In the genomic region with DNA sequence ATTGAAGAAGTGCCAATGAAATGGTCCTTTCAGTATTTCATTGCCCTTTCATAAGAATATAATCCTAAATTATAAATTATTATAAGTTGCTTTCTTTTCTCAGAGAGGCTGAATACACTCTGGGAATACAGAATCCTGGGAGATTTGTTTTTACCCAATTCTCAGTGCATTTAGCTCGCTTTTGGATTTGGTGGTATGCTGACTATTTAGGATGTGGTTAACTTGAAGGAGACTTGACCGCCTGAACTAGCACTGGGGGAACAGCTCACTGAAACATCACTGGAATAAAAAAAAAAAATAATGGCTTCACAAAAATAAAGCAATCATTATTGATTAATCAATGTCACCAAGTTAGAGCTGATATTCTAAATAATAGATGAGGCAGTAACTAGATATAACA, we compare ENCODE assay signal across 32 cellular contexts. TPM values are rescaled to one million over a fixed set of nuclear protein-coding genes. Genes with fewer than 3 reads are reported as not detected.
A peak's percentile ranks its signal among the peaks of the same experiment; 100 is the strongest.
DNase-seq lines count a peak whose midpoint lies in the region; ATAC-seq, FAIRE-seq and TF ChIP-seq lines count a peak whose summit lies in the region.
"Had no signal": no experiment of that assay in that cellular context is flagged by ENCODE, and none has a peak within 500 bp of the region (broad histone marks: within the 10 kb centered on the region; RNA-seq: fewer than 3 reads in every experiment).

No MANE protein-coding gene starts in this region.

- peak overlapping the region; percentile 20 for H3K27ac Mint-ChIP-seq in astrocyte (ENCODE audit: unreplicated experiment)
- H3K27ac Mint-ChIP-seq: activated CD4-positive, alpha-beta T cell treated with anti-CD3 and anti-CD28 coated beads, Interleukin-2, amount 10 ng/mL, durations not matched to agents 7 days and 5 days; activated naive CD4-positive, alpha-beta T cell treated with anti-CD3 and anti-CD28 coated beads for 36 hours; activated T-helper 1 cell treated with anti-CD3 and anti-CD28 coated beads, Interleukin-12 subunit alpha, Interleukin-12 subunit beta, Interleukin-2, Interleukin-4 antibody, amounts not matched to agents 30 ng/mL and 10 ng/mL and 1 ng/mL, durations not matched to agents 14 hours and 24 hours and 36 hours; CD4-positive, CD25-positive, alpha-beta regulatory T cell; dendritic cell treated with granulocyte-macrophage colony-stimulating factor and Interleukin-4, amounts not matched to agents 40 ng/mL and 50 ng/mL, for 4 days; immature natural killer cell; naive thymus-derived CD4-positive, alpha-beta T cell; type B pancreatic cell had no signal

- ATAC-seq in GM21786 (IDR thresholded peaks at IDR 0.05; ENCODE audit: unreplicated experiment) = no peak
- ATAC-seq: gastroesophageal sphincter; naive thymus-derived CD4-positive, alpha-beta T cell had no signal

- no peaks in the 10 kb centered on the region for H3K27me3 Mint-ChIP-seq in astrocyte (ENCODE audit: low read depth, unreplicated experiment)
- H3K27me3 Mint-ChIP-seq: activated CD4-positive, alpha-beta T cell treated with anti-CD3 and anti-CD28 coated beads, Interleukin-2, amount 10 ng/mL, durations not matched to agents 7 days and 5 days; dendritic cell treated with granulocyte-macrophage colony-stimulating factor and Interleukin-4, amounts not matched to agents 40 ng/mL and 50 ng/mL, for 4 days; type B pancreatic cell had no signal

- peaks cover 3% of the 10 kb centered on the region for H3K9me3 ChIP-seq in astrocyte (ENCODE audit: insufficient read depth, low read depth, low read length)
- H3K9me3 ChIP-seq: esophagus squamous epithelium, gastroesophageal sphincter, Peyer's patch had no signal

- no peaks in the 10 kb centered on the region for H3K79me2 ChIP-seq in astrocyte (ENCODE audit: insufficient read depth, low read length)

- H3K4me1 Mint-ChIP-seq in astrocyte (ENCODE audit: low read depth, unreplicated experiment) = peaks cover 9% of the 10 kb centered on the region
- H3K4me1 Mint-ChIP-seq: activated CD4-positive, alpha-beta T cell treated with anti-CD3 and anti-CD28 coated beads, Interleukin-2, amount 10 ng/mL, durations not matched to agents 7 days and 5 days; CD4-positive, CD25-positive, alpha-beta regulatory T cell; immature natural killer cell had no signal

- peak; percentile 52 for DNase-seq in EL
- peak; percentile 83 for DNase-seq in astrocyte (ENCODE audit: low read depth)
- peak; percentile 57 for DNase-seq in glomerular visceral epithelial cell (ENCODE audit: extremely low spot score)
- peak; percentile 63 for DNase-seq in stromal cell of bone marrow (ENCODE audit: low read depth)
- no peak for DNase-seq in activated CD8-positive, alpha-beta memory T cell treated with anti-CD3 and anti-CD28 coated beads, Interleukin-2, amount 50 U/mL, for 48 hours
- no peak for DNase-seq in DMS 273 treated with DMSO at 0.1 percent for 48 hours (lab: John Stamatoyannopoulos, UW)
- DNase-seq: activated CD4-positive, alpha-beta T cell treated with anti-CD3 and anti-CD28 coated beads, Interleukin-2, amount 10 ng/mL, durations not matched to agents 7 days and 5 days; activated naive CD4-positive, alpha-beta T cell treated with anti-CD3 and anti-CD28 coated beads for 36 hours; amniotic stem cell; CD4-positive, CD25-positive, alpha-beta regulatory T cell; esophagus squamous epithelium; hypothalamus; immature natural killer cell; mesendoderm; naive thymus-derived CD4-positive, alpha-beta T cell; NCI-H1105 treated with DMSO at 0.1 percent for 48 hours; NCI-H2029; NCI-H526 treated with DMSO at 0.1 percent for 48 hours; occipital lobe; Peyer's patch; retina; stimulated activated CD4-positive, alpha-beta T cell treated with anti-CD3 and anti-CD28 coated beads, Interleukin-2, amount 100 ng/mL, for 24 hours; SW 1271; T-helper 9 cell had no signal

- H4K20me1 ChIP-seq in astrocyte (ENCODE audit: insufficient read depth, low read length) = no peaks in the 10 kb centered on the region

- H3K27me3 ChIP-seq in astrocyte (ENCODE audit: insufficient read depth, low read length) = no peaks in the 10 kb centered on the region
- H3K27me3 ChIP-seq: esophagus squamous epithelium, gastroesophageal sphincter, Peyer's patch had no signal

- peaks cover 2% of the 10 kb centered on the region for H3K36me3 ChIP-seq in astrocyte (ENCODE audit: insufficient read depth, low read length)
- H3K36me3 ChIP-seq: esophagus squamous epithelium, gastroesophageal sphincter, Peyer's patch had no signal

- H3K9me3 Mint-ChIP-seq in astrocyte (ENCODE audit: unreplicated experiment) = no peaks in the 10 kb centered on the region
- H3K9me3 Mint-ChIP-seq: activated CD4-positive, alpha-beta T cell treated with anti-CD3 and anti-CD28 coated beads, Interleukin-2, amount 10 ng/mL, durations not matched to agents 7 days and 5 days; activated naive CD4-positive, alpha-beta T cell treated with anti-CD3 and anti-CD28 coated beads for 36 hours; activated T-helper 1 cell treated with anti-CD3 and anti-CD28 coated beads, Interleukin-12 subunit alpha, Interleukin-12 subunit beta, Interleukin-2, Interleukin-4 antibody, amounts not matched to agents 30 ng/mL and 10 ng/mL and 1 ng/mL, durations not matched to agents 14 hours and 24 hours and 36 hours; dendritic cell treated with granulocyte-macrophage colony-stimulating factor and Interleukin-4, amounts not matched to agents 40 ng/mL and 50 ng/mL, for 4 days; type B pancreatic cell had no signal

- H3K4me1 ChIP-seq in astrocyte (ENCODE audit: insufficient read depth, low read length) = no peaks in the 10 kb centered on the region
- H3K4me1 ChIP-seq: esophagus squamous epithelium, gastroesophageal sphincter, Peyer's patch had no signal

- FAIRE-seq in astrocyte (lab: Jason Lieb, UNC) = no peak
- FAIRE-seq: D721Med, GM12892, H1 had no signal

- no peaks in the 10 kb centered on the region for H3K36me3 Mint-ChIP-seq in astrocyte (ENCODE audit: low read depth, unreplicated experiment)
- H3K36me3 Mint-ChIP-seq: CD4-positive, CD25-positive, alpha-beta regulatory T cell; naive thymus-derived CD4-positive, alpha-beta T cell; type B pancreatic cell had no signal

- TF ChIP-seq CTCF in astrocyte (IDR thresholded peaks at IDR 0.05; ENCODE audit: insufficient read depth, low read depth, low read length) = no peak

- no peak overlapping the region for H3K27ac ChIP-seq in astrocyte (ENCODE audit: low read depth, low read length)
- H3K27ac ChIP-seq: esophagus squamous epithelium, gastroesophageal sphincter, Peyer's patch had no signal

- H3K4me3 ChIP-seq in astrocyte (ENCODE audit: insufficient read depth, low read depth, low read length) = no peak overlapping the region
- H3K4me3 ChIP-seq: esophagus squamous epithelium, gastroesophageal sphincter, Peyer's patch had no signal

- no peak overlapping the region for H3K4me2 ChIP-seq in astrocyte (ENCODE audit: low read length)

- H2AFZ ChIP-seq in astrocyte (ENCODE audit: low read depth, low read length) = no peak overlapping the region

- no peak overlapping the region for H3K9ac ChIP-seq in astrocyte (ENCODE audit: low read length)

- H3K4me3 Mint-ChIP-seq in astrocyte (ENCODE audit: unreplicated experiment) = no peak overlapping the region
- H3K4me3 Mint-ChIP-seq: activated CD4-positive, alpha-beta T cell treated with anti-CD3 and anti-CD28 coated beads, Interleukin-2, amount 10 ng/mL, durations not matched to agents 7 days and 5 days; activated naive CD4-positive, alpha-beta T cell treated with anti-CD3 and anti-CD28 coated beads for 36 hours; activated T-helper 1 cell treated with anti-CD3 and anti-CD28 coated beads, Interleukin-12 subunit alpha, Interleukin-12 subunit beta, Interleukin-2, Interleukin-4 antibody, amounts not matched to agents 30 ng/mL and 10 ng/mL and 1 ng/mL, durations not matched to agents 14 hours and 24 hours and 36 hours; CD4-positive, CD25-positive, alpha-beta regulatory T cell; dendritic cell treated with granulocyte-macrophage colony-stimulating factor and Interleukin-4, amounts not matched to agents 40 ng/mL and 50 ng/mL, for 4 days; immature natural killer cell; naive thymus-derived CD4-positive, alpha-beta T cell; type B pancreatic cell had no signal

RNA-seq across cellular contexts. Expression of a gene that starts 10.2 kb away (rescaled TPM):
- total RNA-seq in astrocyte = 0.75 and 1.4 TPM in 2 replicates
- total RNA-seq: activated CD4-positive, alpha-beta T cell treated with anti-CD3 and anti-CD28 coated beads, Interleukin-2, amount 10 ng/mL, durations not matched to agents 7 days and 5 days; activated naive CD4-positive, alpha-beta T cell treated with anti-CD3 and anti-CD28 coated beads for 36 hours; activated T-helper 1 cell treated with anti-CD3 and anti-CD28 coated beads, Interleukin-12 subunit alpha, Interleukin-12 subunit beta, Interleukin-2, Interleukin-4 antibody, amounts not matched to agents 30 ng/mL and 10 ng/mL and 1 ng/mL, durations not matched to agents 14 hours and 24 hours and 36 hours; CD4-positive, CD25-positive, alpha-beta regulatory T cell had no signal

RNA-seq across cellular contexts. Expression of a gene that starts 42.1 kb away (rescaled TPM):
- total RNA-seq in astrocyte = 39.1 and 39.3 TPM in 2 replicates

Comparison
In these comparisons a context has a peak if more than half of its experiments do, and no peak if none do; other contexts are left out.
1. DNase-seq: peak in EL (single experiment), astrocyte (single experiment), glomerular visceral epithelial cell (single experiment) and stromal cell of bone marrow (single experiment); none in activated CD8-positive, alpha-beta memory T cell treated with anti-CD3 and anti-CD28 coated beads, Interleukin-2, amount 50 U/mL, for 48 hours (single experiment) and DMS 273 treated with DMSO at 0.1 percent for 48 hours (single experiment).